ENCODE assay signal across 8 cellular contexts in the genomic region with DNA sequence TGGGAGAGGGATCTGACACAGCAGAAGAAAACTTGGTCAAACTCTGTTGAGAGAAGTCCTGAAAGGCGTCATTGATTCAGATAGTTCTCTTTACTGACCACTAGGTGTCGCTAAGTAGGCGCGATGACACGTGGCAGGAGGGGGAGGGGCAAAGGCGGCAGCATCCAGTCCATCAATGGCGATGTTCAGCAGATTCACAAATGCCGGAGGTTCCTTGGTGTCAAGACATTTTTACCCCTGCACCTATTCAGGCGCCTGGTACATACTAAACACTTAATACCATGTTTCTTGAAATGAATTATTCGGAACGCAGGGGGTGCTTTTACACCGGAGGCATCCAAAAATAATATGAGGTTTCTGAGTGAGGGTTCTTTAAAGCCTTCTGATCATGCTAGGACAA. TPM values are rescaled to one million over a fixed set of nuclear protein-coding genes. Genes with fewer than 3 reads are reported as not detected.
DNase-seq lines count a peak whose midpoint lies in the region; ATAC-seq and TF ChIP-seq lines count a peak whose summit lies in the region.

No MANE protein-coding gene starts in this region.

- ATAC-seq in HG02588 (IDR thresholded peaks at IDR 0.05; ENCODE audit: unreplicated experiment), result peak; percentile 38
- ATAC-seq in T-helper 17 cell, result peak; percentile 93
- ATAC-seq in HG03457 (IDR thresholded peaks at IDR 0.05; ENCODE audit: unreplicated experiment), result no peak

- H3K4me1 ChIP-seq in adipocyte (ENCODE audit: control insufficient read depth, insufficient read depth, low read length), result no peaks in the 10 kb centered on the region
- peaks cover 8 to 56% (median 38%) of the 10 kb centered on the region in 6 donors for H3K4me1 ChIP-seq in spleen

- TF ChIP-seq CTCF in GM10266 (IDR thresholded peaks at IDR 0.05; ENCODE audit: control insufficient read depth, insufficient read depth, low read depth, missing control alignments) (peak; percentile 88), spleen (IDR thresholded peaks at IDR 0.05 in 8 of 11, conservative IDR thresholded peaks at IDR 0.05 in 3 of 11) (peak; percentile 71 to 94 (median 89))

- intact Hi-C loops in spleen (cut with DNase I; ENCODE audit: low total_unique reads), result loop anchor here (5.0 kb wide), 1 partner anchor 80 kb away; no protein-coding TSS in a partner anchor

- H3K36me3 Mint-ChIP-seq in T-helper 17 cell (ENCODE audit: low read depth), result no peaks in the 10 kb centered on the region

- H3K27me3 Mint-ChIP-seq in T-helper 17 cell, result no peaks in the 10 kb centered on the region

- H3K27ac ChIP-seq in spleen, result peak overlapping the region; percentile 29 to 95 (median 83)

- H3K4me3 ChIP-seq in adipocyte (ENCODE audit: low read length) (no peak overlapping the region), spleen (peak overlapping the region in 5 of 8 donors; percentile 6 to 62 (median 18))

- DNase-seq in GM10266 (ENCODE audit: extremely low spot score) (peak; percentile 64), NCI-H1417 treated with DMSO at 0.1 percent for 48 hours (lab: John Stamatoyannopoulos, UW) (peak; percentile 64), T-helper 17 cell (peak; percentile 59 to 69 (median 60)), adipocyte (ENCODE audit: low read depth) (peak; percentile 74), hippocampal formation (lab: John Stamatoyannopoulos, UW) (peak; percentile 30 to 53), spleen (peak; percentile 94)

- H3K9me3 ChIP-seq in T-helper 17 cell (ENCODE audit: control insufficient read depth, low read length, poor library complexity, severe bottlenecking) (no peaks in the 10 kb centered on the region), adipocyte (ENCODE audit: control insufficient read depth, low read length) (no peaks in the 10 kb centered on the region), spleen (no peaks in the 10 kb centered on the region)

- H3K4me1 Mint-ChIP-seq in T-helper 17 cell, result peaks cover 13% of the 10 kb centered on the region

- no peaks in the 10 kb centered on the region for H3K27me3 ChIP-seq in adipocyte (replicated peaks; ENCODE audit: control insufficient read depth, insufficient read depth, low read length)
- no peaks in the 10 kb centered on the region for H3K27me3 ChIP-seq in spleen (replicated peaks in 1 of 7)

- TF ChIP-seq POLR2A in spleen (IDR thresholded peaks at IDR 0.05), result no peak

- peak overlapping the region; percentile 68 for H3K27ac Mint-ChIP-seq in T-helper 17 cell

- H3K4me3 Mint-ChIP-seq in T-helper 17 cell, result peak overlapping the region; percentile 77

- WGBS in spleen, 5 donors, result 7 to 24% (median 14%) methylated on average over 12 of the region's 12 CpGs

- H3K36me3 ChIP-seq in adipocyte (ENCODE audit: control insufficient read depth, insufficient read depth, low read length, severe bottlenecking), result no peaks in the 10 kb centered on the region
- H3K36me3 ChIP-seq in spleen, result no peaks in the 10 kb centered on the region

- H3K9ac ChIP-seq in adipocyte (ENCODE audit: low read length), result no peak overlapping the region

RNA-seq across cellular contexts. Expression of a gene that starts 3.0 kb away (rescaled TPM):
- total RNA-seq in T-helper 17 cell (10 to 100 TPM; 18.0 to 34.8 TPM), spleen (100 to 1,000 TPM in 5 of 7 donors, 10 to 100 TPM in 2; 79.9 to 202 (median 136) TPM)
- 10 to 100 TPM; 49.1 to 67.7 (median 53.0) TPM for polyA plus RNA-seq in spleen

RNA-seq across cellular contexts. Expression of a gene that starts 42.3 kb away (rescaled TPM):
- total RNA-seq in T-helper 17 cell (under 1 TPM in 1 of 2 donors, not detected in 1; 0.17 TPM), spleen (10 to 100 TPM; 12.1 to 26.7 (median 20.8) TPM)
- 10 to 100 TPM in 2 of 3 donors, 1 to 10 TPM in 1; 7.8 to 17.5 (median 11.9) TPM for polyA plus RNA-seq in spleen

Comparison
In these comparisons a context has a peak if more than half of its experiments do, and no peak if none do; other contexts are left out.
1. DNase-seq: peak in every context shown above with its lines; median percentile 94 in spleen; 74 in adipocyte; 64 in GM10266; 64 in NCI-H1417 treated with DMSO at 0.1 percent for 48 hours; 60 in T-helper 17 cell; 42 in hippocampal formation.
2. RNA of a gene that starts 42.3 kb away (total RNA-seq): 12.1 to 26.7 TPM in spleen; 0.17 TPM in T-helper 17 cell; every median in the first group is over 10 times any median in the second.